ENCODE assay signal across 9 cellular contexts in genomic region chr3:181176610-181177009, GRCh38.
A peak's percentile ranks its signal among the peaks of the same experiment; 100 is the strongest.
DNase-seq lines count a peak whose midpoint lies in the region; ATAC-seq and TF ChIP-seq lines count a peak whose summit lies in the region.
"Had no signal": no experiment of that assay in that cellular context is flagged by ENCODE, and none has a peak within 500 bp of the region (broad histone marks: within the 10 kb centered on the region; RNA-seq: fewer than 3 reads in every experiment).

No MANE protein-coding gene starts in this region.

- no peaks in the 10 kb centered on the region for H3K9me3 Mint-ChIP-seq in activated T-cell treated with anti-CD3 and anti-CD28 coated beads, Interleukin-2, amount 50 U/mL, for 72 hours

- ATAC-seq in HG02981 (IDR thresholded peaks at IDR 0.05; ENCODE audit: unreplicated experiment) (peak; percentile 67), heart right ventricle (peak in 1 of 8 donors; percentile 48), HG03378 (IDR thresholded peaks at IDR 0.05; ENCODE audit: unreplicated experiment) (no peak)
- no peak for ATAC-seq in activated T-cell treated with anti-CD3 and anti-CD28 coated beads, Interleukin-2, amount 50 U/mL, for 72 hours (replicated peaks in 1 of 2)

- H3K36me3 Mint-ChIP-seq in activated T-cell treated with anti-CD3 and anti-CD28 coated beads, Interleukin-2, amount 50 U/mL, for 72 hours (ENCODE audit: insufficient read depth in 2 of 2): no peaks in the 10 kb centered on the region

- peak; percentile 14 for DNase-seq in EL
- peak; percentile 26 for DNase-seq in NCI-H510A (lab: John Stamatoyannopoulos, UW)
- peak; percentile 18 to 56 for DNase-seq in activated T-cell treated with anti-CD3 and anti-CD28 coated beads, Interleukin-2, amount 50 U/mL, for 72 hours
- peak; percentile 34 to 49 for DNase-seq in heart right ventricle
- DNase-seq in retina: peak; percentile 48
- no peak for DNase-seq in DMS79 (lab: John Stamatoyannopoulos, UW)

- WGBS in heart right ventricle, 2 donors: 14 to 20% methylated on average over 6 of the region's 6 CpGs

- H3K4me3 ChIP-seq in heart right ventricle: no peak overlapping the region
- H3K4me3 ChIP-seq: skin epidermis had no signal

- no peaks in the 10 kb centered on the region for H3K27me3 ChIP-seq in heart right ventricle

- H3K4me1 Mint-ChIP-seq in activated T-cell treated with anti-CD3 and anti-CD28 coated beads, Interleukin-2, amount 50 U/mL, for 72 hours (ENCODE audit: low read depth): no peaks in the 10 kb centered on the region

- no peaks in the 10 kb centered on the region for H3K9me3 ChIP-seq in heart right ventricle

- H3K27ac Mint-ChIP-seq in activated T-cell treated with anti-CD3 and anti-CD28 coated beads, Interleukin-2, amount 50 U/mL, for 72 hours: no peak overlapping the region

- H3K27me3 Mint-ChIP-seq in activated T-cell treated with anti-CD3 and anti-CD28 coated beads, Interleukin-2, amount 50 U/mL, for 72 hours (ENCODE audit: low read depth): no peaks in the 10 kb centered on the region

- H3K36me3 ChIP-seq in heart right ventricle: no peaks in the 10 kb centered on the region

- no peak overlapping the region for H3K27ac ChIP-seq in heart right ventricle
- H3K27ac ChIP-seq: skin epidermis had no signal

- intact Hi-C loops in heart right ventricle (cut with DNase I): loop anchor here in 8 of 10 donors (2.0 to 10.0 kb wide), 5 partner anchors 292 to 374 kb away; no protein-coding TSS in a partner anchor

- no peak overlapping the region for H3K4me3 Mint-ChIP-seq in activated T-cell treated with anti-CD3 and anti-CD28 coated beads, Interleukin-2, amount 50 U/mL, for 72 hours

- no peaks in the 10 kb centered on the region for H3K4me1 ChIP-seq in heart right ventricle

- TF ChIP-seq CTCF in heart right ventricle (IDR thresholded peaks at IDR 0.05): peak in 8 of 9 donors; percentile 40 to 70 (median 62)
